ENCODE assay signal across 1 cellular context in genomic region chr4:2267841-2268240, GRCh38.
TF ChIP-seq lines count a peak whose summit lies in the region.

No MANE protein-coding gene starts in this region.

TF ChIP-seq in H1, 55 proteins besides CTCF, POLR2A, EP300 and RAD21 (continued from another document):
- TF ChIP-seq RBBP5 (IDR thresholded peaks at IDR 0.05; ENCODE audit: borderline replicate concordance, low read depth, low read length) (no peak), SP4 (IDR thresholded peaks at IDR 0.05; ENCODE audit: low read length) (no peak), KDM1A (IDR thresholded peaks at IDR 0.05; ENCODE audit: borderline replicate concordance, low read length) (no peak), BCL11A (IDR thresholded peaks at IDR 0.05; ENCODE audit: low read depth in 2 of 2, low read length in 2 of 2) (no peak), YY1 (IDR thresholded peaks at IDR 0.05; ENCODE audit: low read depth, low read length) (no peak), SP1 (IDR thresholded peaks at IDR 0.05; ENCODE audit: low read depth, low read length) (no peak), SRF (IDR thresholded peaks at IDR 0.05; ENCODE audit: low read depth, low read length) (no peak), ZNF274 (IDR thresholded peaks at IDR 0.05; ENCODE audit: borderline replicate concordance, extremely low read depth, low read length) (no peak), TBP (IDR thresholded peaks at IDR 0.05; ENCODE audit: low read depth, low read length) (no peak), RNF2 (IDR thresholded peaks at IDR 0.05; ENCODE audit: borderline replicate concordance, low read depth, low read length, missing control alignments, poor library complexity, severe bottlenecking) (no peak), HDAC6 (IDR thresholded peaks at IDR 0.05; ENCODE audit: low read depth, low read length) (no peak), MAFK (IDR thresholded peaks at IDR 0.05; ENCODE audit: low read depth, low read length) (no peak), CREB1 (IDR thresholded peaks at IDR 0.05) (no peak), POU5F1 (IDR thresholded peaks at IDR 0.05; ENCODE audit: low read depth, low read length) (no peak), SIX5 (IDR thresholded peaks at IDR 0.05; ENCODE audit: low read depth, low read length) (no peak)
- TF ChIP-seq, protein P1, sequence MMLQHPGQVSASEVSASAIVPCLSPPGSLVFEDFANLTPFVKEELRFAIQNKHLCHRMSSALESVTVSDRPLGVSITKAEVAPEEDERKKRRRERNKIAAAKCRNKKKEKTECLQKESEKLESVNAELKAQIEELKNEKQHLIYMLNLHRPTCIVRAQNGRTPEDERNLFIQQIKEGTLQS (IDR thresholded peaks at IDR 0.05; ENCODE audit: insufficient read depth, low read depth, low read length) = no peak
- TF ChIP-seq, protein P2, sequence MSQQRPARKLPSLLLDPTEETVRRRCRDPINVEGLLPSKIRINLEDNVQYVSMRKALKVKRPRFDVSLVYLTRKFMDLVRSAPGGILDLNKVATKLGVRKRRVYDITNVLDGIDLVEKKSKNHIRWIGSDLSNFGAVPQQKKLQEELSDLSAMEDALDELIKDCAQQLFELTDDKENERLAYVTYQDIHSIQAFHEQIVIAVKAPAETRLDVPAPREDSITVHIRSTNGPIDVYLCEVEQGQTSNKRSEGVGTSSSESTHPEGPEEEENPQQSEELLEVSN (IDR thresholded peaks at IDR 0.05) = no peak
- TF ChIP-seq, protein P3, sequence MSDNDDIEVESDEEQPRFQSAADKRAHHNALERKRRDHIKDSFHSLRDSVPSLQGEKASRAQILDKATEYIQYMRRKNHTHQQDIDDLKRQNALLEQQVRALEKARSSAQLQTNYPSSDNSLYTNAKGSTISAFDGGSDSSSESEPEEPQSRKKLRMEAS (IDR thresholded peaks at IDR 0.05) = no peak
